ENCODE assay signal across 17 cellular contexts in genomic region chr13:33139186-33139585, GRCh38.
DNase-seq lines count a peak whose midpoint lies in the region; ATAC-seq and TF ChIP-seq lines count a peak whose summit lies in the region.
"Had no signal": no experiment of that assay in that cellular context is flagged by ENCODE, and none has a peak within 500 bp of the region (broad histone marks: within the 10 kb centered on the region; RNA-seq: fewer than 3 reads in every experiment).

No MANE protein-coding gene starts in this region.

- peaks cover 0 to 3% of the 10 kb centered on the region in 2 donors for H3K4me1 ChIP-seq in left lung
- H3K4me1 ChIP-seq in thyroid gland = peaks cover 23 to 39% of the 10 kb centered on the region in 2 donors

- H3K4me3 Mint-ChIP-seq in immature natural killer cell = no peak overlapping the region
- H3K4me3 Mint-ChIP-seq: activated naive CD4-positive, alpha-beta T cell treated with anti-CD3 and anti-CD28 coated beads for 36 hours had no signal

- no peak for TF ChIP-seq POLR2A in thyroid gland (IDR thresholded peaks at IDR 0.05)

- WGBS in thyroid gland, 2 donors = 17 to 71% methylated on average over 1 of the region's 1 CpG

- no peak for TF ChIP-seq CTCF in left lung (IDR thresholded peaks at IDR 0.05)
- TF ChIP-seq CTCF in thyroid gland (IDR thresholded peaks at IDR 0.05) = no peak

- ATAC-seq in left lung (peak; percentile 76), HG02852 (IDR thresholded peaks at IDR 0.05; ENCODE audit: unreplicated experiment) (no peak), HG02610 (IDR thresholded peaks at IDR 0.05; ENCODE audit: unreplicated experiment) (no peak)
- ATAC-seq: activated CD4-positive, CD25-positive, alpha-beta regulatory T cell treated with anti-CD3 and anti-CD28 coated beads, Interleukin-2, amount 50 U/mL, for 24 hours had no signal

- H3K4me3 ChIP-seq in left lung (no peak overlapping the region), thyroid gland (replicated peaks in 1 of 3) (no peak overlapping the region)
- H3K4me3 ChIP-seq: cardiac muscle cell, PC-9, upper lobe of left lung had no signal

- H3K4me1 Mint-ChIP-seq in immature natural killer cell = no peaks in the 10 kb centered on the region

- H3K27me3 Mint-ChIP-seq in immature natural killer cell (ENCODE audit: low read depth in 3 of 3) = peaks cover 2 to 6% (median 5%) of the 10 kb centered on the region in 3 donors

- intact Hi-C loops in left lung (cut with DNase I) (no loop called here), thyroid gland (cut with DNase I) (no loop called here)

- peaks cover 0 to 4% (median 0%) of the 10 kb centered on the region in 6 donors for H3K9me3 Mint-ChIP-seq in immature natural killer cell

- DNase-seq in NCI-H2107 (lab: John Stamatoyannopoulos, UW) (peak; percentile 10), astrocyte of the hippocampus (ENCODE audit: low read depth, low spot score) (peak; percentile 58), left lung (peak in 1 of 2 donors; percentile 62), thyroid gland (peak; percentile 88 to 90), COR-L47 (lab: John Stamatoyannopoulos, UW) (no peak), immature natural killer cell (no peak)
- DNase-seq: activated CD8-positive, alpha-beta memory T cell treated with anti-CD3 and anti-CD28 coated beads, Interleukin-2, amount 50 U/mL, for 4 hours; activated naive CD4-positive, alpha-beta T cell treated with anti-CD3 and anti-CD28 coated beads for 36 hours; foreskin melanocyte; PC-9; T-helper 1 cell had no signal

- no peak overlapping the region for H3K27ac ChIP-seq in left lung
- H3K27ac ChIP-seq in thyroid gland = peak overlapping the region; percentile 54 to 68 (median 67)
- H3K27ac ChIP-seq: C4-2B, cardiac muscle cell, PC-9 had no signal

- no peaks in the 10 kb centered on the region for H3K27me3 ChIP-seq in left lung
- no peaks in the 10 kb centered on the region for H3K27me3 ChIP-seq in thyroid gland
- H3K27me3 ChIP-seq: cardiac muscle cell, upper lobe of left lung had no signal

- no peaks in the 10 kb centered on the region for H3K36me3 Mint-ChIP-seq in immature natural killer cell

- no peaks in the 10 kb centered on the region for H3K9me3 ChIP-seq in left lung
- H3K9me3 ChIP-seq in thyroid gland = no peaks in the 10 kb centered on the region
- H3K9me3 ChIP-seq: upper lobe of left lung had no signal

- peaks cover 0 to 41% of the 10 kb centered on the region in 2 donors for H3K36me3 ChIP-seq in left lung
- peaks cover 0 to 10% of the 10 kb centered on the region in 2 donors for H3K36me3 ChIP-seq in thyroid gland

- H3K27ac Mint-ChIP-seq in immature natural killer cell = no peak overlapping the region
- H3K27ac Mint-ChIP-seq: activated naive CD4-positive, alpha-beta T cell treated with anti-CD3 and anti-CD28 coated beads for 36 hours had no signal

Comparison
In these comparisons a context has a peak if more than half of its experiments do, and no peak if none do; other contexts are left out.
1. DNase-seq: peak in NCI-H2107 (single experiment), astrocyte of the hippocampus (single experiment) and thyroid gland (2 of 2); none in COR-L47 (single experiment) and immature natural killer cell (0 of 3).
2. H3K27ac ChIP-seq: peak in thyroid gland (3 of 3); none in left lung (0 of 2).